ENCODE assay signal across 20 cellular contexts in the genomic region with DNA sequence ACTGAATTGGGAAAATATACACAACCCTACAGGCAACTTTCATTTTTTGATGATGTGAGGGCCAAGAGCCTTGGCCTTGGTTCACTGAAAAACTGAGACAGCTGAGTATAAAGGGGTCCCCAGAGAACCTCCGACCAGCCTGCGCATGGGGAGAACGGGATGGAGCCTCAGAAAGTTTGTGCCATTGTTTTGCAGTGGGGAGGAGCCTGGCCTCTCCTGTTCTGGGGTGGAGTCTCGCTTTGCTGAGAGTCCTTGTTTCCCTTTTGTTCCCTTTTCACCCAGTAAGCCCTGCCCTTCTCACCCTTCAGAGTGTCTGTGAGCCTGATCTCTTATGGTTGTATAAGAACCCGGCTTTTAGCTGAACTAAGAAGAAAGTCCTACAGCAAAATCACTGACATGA.
"Had no signal": no experiment of that assay in that cellular context is flagged by ENCODE, and none has a peak within 500 bp of the region (broad histone marks: within the 10 kb centered on the region; RNA-seq: fewer than 3 reads in every experiment).

No MANE protein-coding gene starts in this region.

- H3K9me3 ChIP-seq: sigmoid colon had no signal

- H3K4me3 Mint-ChIP-seq: activated CD8-positive, alpha-beta T cell treated with anti-CD3 and anti-CD28 coated beads, Interleukin-2, amount 10 ng/mL, durations not matched to agents 7 days and 5 days; activated T-helper 17 cell treated with anti-CD3 and anti-CD28 coated beads, Interleukin-2, amount 50 U/mL, for 72 hours; brain; dendritic cell treated with granulocyte-macrophage colony-stimulating factor and Interleukin-4, amounts not matched to agents 40 ng/mL and 50 ng/mL, for 4 days; natural killer cell treated with Interleukin-12 subunit alpha and Interleukin-12 subunit beta and Interleukin-15 and Interleukin-18, amount 100 ng/mL, for 72 hours; stimulated activated naive B cell treated with anti-CD40 and anti-IgM and Interleukin-4, amounts not matched to agents 10 μg/mL and 1 μg/mL and 100 μg/mL, for 72 hours had no signal

- H3K4me3 ChIP-seq: sigmoid colon had no signal

- H3K4me1 Mint-ChIP-seq: activated T-helper 17 cell treated with anti-CD3 and anti-CD28 coated beads, Interleukin-2, amount 50 U/mL, for 72 hours; stimulated activated naive B cell treated with anti-CD40 and anti-IgM and Interleukin-4, amounts not matched to agents 10 μg/mL and 1 μg/mL and 100 μg/mL, for 72 hours had no signal

- H3K36me3 ChIP-seq: sigmoid colon, WERI-Rb-1 had no signal

- H3K27ac Mint-ChIP-seq: activated CD8-positive, alpha-beta T cell treated with anti-CD3 and anti-CD28 coated beads, Interleukin-2, amount 10 ng/mL, durations not matched to agents 7 days and 5 days; activated naive CD4-positive, alpha-beta T cell treated with anti-CD3 and anti-CD28 coated beads, Interleukin-2, amount 50 U/mL, for 72 hours; activated T-helper 17 cell treated with anti-CD3 and anti-CD28 coated beads, Interleukin-2, amount 50 U/mL, for 72 hours; dendritic cell treated with granulocyte-macrophage colony-stimulating factor and Interleukin-4, amounts not matched to agents 40 ng/mL and 50 ng/mL, for 4 days; natural killer cell treated with Interleukin-12 subunit alpha and Interleukin-12 subunit beta and Interleukin-15 and Interleukin-18, amount 100 ng/mL, for 72 hours; stimulated activated naive B cell treated with anti-CD40 and anti-IgM and Interleukin-4, amounts not matched to agents 10 μg/mL and 1 μg/mL and 100 μg/mL, for 72 hours had no signal

- H3K36me3 Mint-ChIP-seq: brain; natural killer cell treated with Interleukin-12 subunit alpha and Interleukin-12 subunit beta and Interleukin-15 and Interleukin-18, amount 100 ng/mL, for 72 hours; stimulated activated naive B cell treated with anti-CD40 and anti-IgM and Interleukin-4, amounts not matched to agents 10 μg/mL and 1 μg/mL and 100 μg/mL, for 72 hours had no signal

- DNase-seq: activated CD4-positive, alpha-beta T cell treated with anti-CD3 and anti-CD28 coated beads for 1 hour; activated CD4-positive, alpha-beta T cell treated with anti-CD3 and anti-CD28 coated beads, Interleukin-2, amount 50 U/mL, for 1 hour; activated CD8-positive, alpha-beta T cell treated with anti-CD3 and anti-CD28 coated beads, Interleukin-2, amount 10 ng/mL, durations not matched to agents 7 days and 5 days; activated T-cell treated with anti-CD3 and anti-CD28 coated beads, Interleukin-2, amount 50 U/mL, for 1 hour; aorta; caudate nucleus; effector CD4-positive, alpha-beta T cell; erythroblast; foreskin keratinocyte; sigmoid colon; stimulated activated CD4-positive, alpha-beta T cell treated with anti-CD3 and anti-CD28 coated beads, Interleukin-2, amount 100 ng/mL, for 48 hours; stimulated activated CD8-positive, alpha-beta memory T cell treated with anti-CD3 and anti-CD28 coated beads, Interleukin-4, amount 100 ng/mL, for 48 hours; stimulated activated naive B cell treated with anti-CD40 and anti-IgM and Interleukin-4, amounts not matched to agents 10 μg/mL and 1 μg/mL and 100 μg/mL, for 72 hours; T-helper 1 cell; WERI-Rb-1 had no signal

- ATAC-seq: activated CD8-positive, alpha-beta T cell treated with anti-CD3 and anti-CD28 coated beads, Interleukin-2, amount 10 ng/mL, durations not matched to agents 7 days and 5 days; activated naive CD4-positive, alpha-beta T cell treated with anti-CD3 and anti-CD28 coated beads, Interleukin-2, amount 50 U/mL, for 72 hours; activated T-helper 17 cell treated with anti-CD3 and anti-CD28 coated beads, Interleukin-2, amount 50 U/mL, for 72 hours; foreskin keratinocyte; natural killer cell treated with Interleukin-12 subunit alpha and Interleukin-12 subunit beta and Interleukin-15 and Interleukin-18, amount 100 ng/mL, for 72 hours; stimulated activated naive B cell treated with anti-CD40 and anti-IgM and Interleukin-4, amounts not matched to agents 10 μg/mL and 1 μg/mL and 100 μg/mL, for 72 hours had no signal

- H3K27ac ChIP-seq: foreskin keratinocyte, sigmoid colon, WERI-Rb-1 had no signal

- H3K27me3 ChIP-seq: foreskin keratinocyte, sigmoid colon had no signal

- H3K4me1 ChIP-seq: foreskin keratinocyte, sigmoid colon had no signal

- H3K27me3 Mint-ChIP-seq: activated T-helper 17 cell treated with anti-CD3 and anti-CD28 coated beads, Interleukin-2, amount 50 U/mL, for 72 hours; brain; dendritic cell treated with granulocyte-macrophage colony-stimulating factor and Interleukin-4, amounts not matched to agents 40 ng/mL and 50 ng/mL, for 4 days had no signal

- H3K9me3 Mint-ChIP-seq: activated naive CD4-positive, alpha-beta T cell treated with anti-CD3 and anti-CD28 coated beads, Interleukin-2, amount 50 U/mL, for 72 hours; activated T-helper 17 cell treated with anti-CD3 and anti-CD28 coated beads, Interleukin-2, amount 50 U/mL, for 72 hours; natural killer cell treated with Interleukin-12 subunit alpha and Interleukin-12 subunit beta and Interleukin-15 and Interleukin-18, amount 100 ng/mL, for 72 hours had no signal
